8 cellular contexts compared by ENCODE assay signal in the genomic region with DNA sequence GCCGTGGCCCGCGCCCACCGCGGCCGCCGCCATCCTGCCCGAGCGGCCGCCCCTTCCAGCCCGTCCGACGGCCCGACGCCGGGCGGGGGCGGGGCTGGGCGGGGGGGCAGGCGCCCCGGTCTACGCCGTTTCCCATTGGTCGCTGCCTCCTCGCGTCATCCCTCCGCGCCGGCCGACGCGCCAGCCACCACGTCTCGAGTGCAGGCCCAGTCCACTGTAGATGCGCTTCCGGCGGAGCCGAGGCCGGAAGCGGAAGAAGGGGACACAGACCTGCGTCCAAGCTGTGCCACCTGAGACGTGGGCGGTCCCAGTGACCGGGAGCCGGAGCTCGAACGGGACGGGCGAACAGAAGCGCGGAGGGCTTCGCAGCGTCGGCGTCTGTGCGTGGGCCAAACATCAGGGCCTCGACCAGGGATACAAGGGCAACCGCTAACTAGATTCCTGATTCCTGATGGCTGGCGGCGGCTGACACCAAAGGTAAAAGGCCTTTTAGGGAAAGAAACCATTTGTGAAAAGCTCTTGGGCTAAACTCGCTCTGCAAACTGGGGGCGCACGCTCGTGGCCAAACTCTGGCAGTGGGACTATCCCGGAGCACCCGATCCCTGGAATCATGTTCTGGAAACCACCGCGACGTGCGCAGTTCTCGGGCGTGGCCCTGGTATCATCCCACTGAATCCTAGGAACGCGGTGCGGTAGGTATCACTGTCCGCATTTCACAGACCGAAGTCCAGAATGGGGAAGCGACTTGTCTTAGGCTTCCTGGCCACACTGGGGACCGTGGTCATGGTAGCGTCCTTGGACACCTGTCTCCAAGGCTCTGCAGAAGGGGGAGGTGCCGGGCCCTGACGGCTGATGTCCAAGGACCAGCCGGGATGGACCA. TPM values are rescaled to one million over a fixed set of nuclear protein-coding genes. Genes with fewer than 3 reads are reported as not detected.
A peak's percentile ranks its signal among the peaks of the same experiment; 100 is the strongest.
DNase-seq lines count a peak whose midpoint lies in the region; ATAC-seq, FAIRE-seq and TF ChIP-seq lines count a peak whose summit lies in the region.

A gene (minus strand): TSS at position 84 of the 880 bp plus-strand sequence. CDS start 51 bp downstream, at position 33.

- peak within 1 kb of the TSS; percentile 49 for H3K56ac ChIP-seq in H1 (replicated peaks; ENCODE audit: insufficient read length, low read depth, low read length)

- H3K14ac ChIP-seq in H1 (ENCODE audit: insufficient read length), result no peak within 1 kb of the TSS
- H3K14ac ChIP-seq in mesenchymal stem cell (ENCODE audit: low read length in 2 of 2), result peak within 1 kb of the TSS; percentile 76 to 98

- peak within 1 kb of the TSS; percentile 94 for H3K4me3 Mint-ChIP-seq in activated CD8-positive, alpha-beta memory T cell treated with anti-CD3 and anti-CD28 coated beads, Interleukin-2, amount 10 ng/mL, durations not matched to agents 7 days and 5 days

- no peak for TF ChIP-seq CTCF in H1 (IDR thresholded peaks at IDR 0.05; ENCODE audit: control extremely low read depth in 1 of 3, insufficient read depth in 1 of 3, low read depth in 1 of 3, low read length in 3 of 3)

- H3K9me3 Mint-ChIP-seq in activated CD8-positive, alpha-beta memory T cell treated with anti-CD3 and anti-CD28 coated beads, Interleukin-2, amount 10 ng/mL, durations not matched to agents 7 days and 5 days (ENCODE audit: low read depth), result no peaks in the 10 kb centered on the region

- in situ Hi-C loops in Caki2 (cut with HindIII; ENCODE audit: low pct_unique_long_range_greater_than_20kb, low sequenced_read_pairs), result no loop called here

- no peak within 1 kb of the TSS for H2AK5ac ChIP-seq in H1 (ENCODE audit: low read depth, low read length)
- H2AK5ac ChIP-seq in mesenchymal stem cell (ENCODE audit: low read length, severe bottlenecking), result no peak within 1 kb of the TSS

- peak within 1 kb of the TSS; percentile 94 to 95 for H3K4me2 ChIP-seq in H1 (ENCODE audit: insufficient read depth in 1 of 2, low read depth in 2 of 2, low read length in 2 of 2)
- peak within 1 kb of the TSS; percentile 92 for H3K4me2 ChIP-seq in mesenchymal stem cell (ENCODE audit: low read length, poor library complexity, severe bottlenecking)

- peak; percentile 82 for ATAC-seq in GM21381 (IDR thresholded peaks at IDR 0.05; ENCODE audit: unreplicated experiment)
- ATAC-seq in activated CD8-positive, alpha-beta memory T cell treated with anti-CD3 and anti-CD28 coated beads, Interleukin-2, amount 10 ng/mL, durations not matched to agents 7 days and 5 days, result peak; percentile 94

- peaks cover 4 to 15% of the 10 kb centered on the region in 2 experiments for H4K20me1 ChIP-seq in H1 (replicated peaks in 1 of 2; ENCODE audit: control insufficient read depth in 1 of 2, insufficient read depth in 2 of 2, low read length in 2 of 2)

- H2AFZ ChIP-seq in H1 (ENCODE audit: low read length), result peak within 1 kb of the TSS; percentile 75; the same call in 1 of the 2 replicates
- peak within 1 kb of the TSS; percentile 94 for H2AFZ ChIP-seq in mesenchymal stem cell (ENCODE audit: low read depth, low read length)

- no peaks in the 10 kb centered on the region for H3K9me3 ChIP-seq in NT2/D1 (ENCODE audit: insufficient read depth, low read length)
- no peaks in the 10 kb centered on the region for H3K9me3 ChIP-seq in H1 (ENCODE audit: insufficient read depth in 2 of 2, low read depth in 1 of 2, low read length in 1 of 2)
- no peaks in the 10 kb centered on the region for H3K9me3 ChIP-seq in mesenchymal stem cell (ENCODE audit: control insufficient read depth, low read length)

- peak within 1 kb of the TSS; percentile 46 for H4K5ac ChIP-seq in H1 (ENCODE audit: insufficient read length, low read depth, low read length)

- H3K27ac ChIP-seq in H1 (ENCODE audit: low read depth, low read length) (peak within 1 kb of the TSS; percentile 43; the same call in 1 of the 2 replicates), mesenchymal stem cell (ENCODE audit: low read length, poor library complexity, severe bottlenecking) (peak within 1 kb of the TSS; percentile 85)

- H3K4ac ChIP-seq in H1 (replicated peaks; ENCODE audit: insufficient read length, low read depth, low read length) (peak within 1 kb of the TSS; percentile 58), mesenchymal stem cell (ENCODE audit: low read depth in 1 of 2, low read length in 2 of 2) (peak within 1 kb of the TSS; percentile 47 to 77)

- no peak within 1 kb of the TSS for H2BK20ac ChIP-seq in H1 (ENCODE audit: low read length)

- POLR2A ChIA-PET in H1 (lab: Charles Lee; ENCODE audit: partially characterized antibody), result interaction anchor here (1.0 to 6.6 kb wide), 11 partner anchors 10 to 88 kb away, joined by 3 to 58 read pairs (median 6); a partner anchor contains a TSS

- H3K23ac ChIP-seq in H1 (ENCODE audit: insufficient read length) (no peak within 1 kb of the TSS), mesenchymal stem cell (ENCODE audit: low read length in 2 of 2) (peak within 1 kb of the TSS in 1 of 2 experiments; percentile 97)

- peak within 1 kb of the TSS; percentile 100 for H3K4me3 ChIP-seq in NT2/D1 (ENCODE audit: insufficient read length, low read depth)
- H3K4me3 ChIP-seq in H1 (ENCODE audit: extremely low read depth in 1 of 4, insufficient read depth in 2 of 4, low read depth in 3 of 4, low read length in 4 of 4), result peak within 1 kb of the TSS; percentile 82 to 98 (median 88)
- H3K4me3 ChIP-seq in mesenchymal stem cell (ENCODE audit: insufficient read depth in 1 of 2, low read depth in 1 of 2, low read length in 2 of 2), result peak within 1 kb of the TSS; percentile 97 to 100

- peaks cover 27% of the 10 kb centered on the region for H3K36me3 Mint-ChIP-seq in activated CD8-positive, alpha-beta memory T cell treated with anti-CD3 and anti-CD28 coated beads, Interleukin-2, amount 10 ng/mL, durations not matched to agents 7 days and 5 days

- no peaks in the 10 kb centered on the region for H3K27me3 Mint-ChIP-seq in activated CD8-positive, alpha-beta memory T cell treated with anti-CD3 and anti-CD28 coated beads, Interleukin-2, amount 10 ng/mL, durations not matched to agents 7 days and 5 days

- peaks cover 71% of the 10 kb centered on the region for H3K36me3 ChIP-seq in NT2/D1 (ENCODE audit: insufficient read depth, insufficient read length, low read length)
- H3K36me3 ChIP-seq in H1 (ENCODE audit: control insufficient read depth in 2 of 4, insufficient read depth in 4 of 4, low read length in 3 of 4), result peaks cover 0 to 22% (median 7%) of the 10 kb centered on the region in 4 experiments; a peak in 6 of 8 replicates
- peaks cover 59 to 67% of the 10 kb centered on the region in 2 experiments for H3K36me3 ChIP-seq in mesenchymal stem cell (ENCODE audit: control insufficient read depth in 1 of 2, insufficient read depth in 2 of 2, low read depth in 1 of 2, low read length in 2 of 2)

- H3K18ac ChIP-seq in H1 (ENCODE audit: extremely low read depth, low read length) (no peak within 1 kb of the TSS), mesenchymal stem cell (ENCODE audit: low read depth in 1 of 2, low read length in 2 of 2) (peak within 1 kb of the TSS; percentile 91)

- TF ChIP-seq RAD21 in H1 (IDR thresholded peaks at IDR 0.05 in 1 of 2, conservative IDR thresholded peaks at IDR 0.05 in 1 of 2; ENCODE audit: low read depth in 2 of 2, low read length in 2 of 2), result no peak; a peak in 1 of 4 replicates

- peaks cover 0 to 46% of the 10 kb centered on the region in 2 experiments; a peak in 3 of 4 replicates for H3K79me2 ChIP-seq in H1 (ENCODE audit: control insufficient read depth in 1 of 2, insufficient read depth in 2 of 2, low read length in 2 of 2)

- DNase-seq in Caki2 (ENCODE audit: low read depth) (peak; percentile 94), HTR-8/SVneo (ENCODE audit: insufficient read length, low spot score) (peak; percentile 100), NT2/D1 (ENCODE audit: low read depth, low spot score) (peak; percentile 94), H1 (ENCODE audit: low read depth in 1 of 2, low spot score in 2 of 2) (peak; percentile 90 to 93), mesenchymal stem cell (peak; percentile 96)
- peak; percentile 95 for DNase-seq in activated CD8-positive, alpha-beta memory T cell treated with anti-CD3 and anti-CD28 coated beads, Interleukin-2, amount 10 ng/mL, durations not matched to agents 7 days and 5 days
- DNase-seq in stimulated activated CD8-positive, alpha-beta memory T cell treated with anti-CD3 and anti-CD28 coated beads, Interleukin-12 subunit alpha, Interleukin-12 subunit beta, amount 100 ng/mL, for 24 hours (ENCODE audit: extremely low read depth), result peak; percentile 71

- peaks cover 64% of the 10 kb centered on the region for H3K4me1 Mint-ChIP-seq in activated CD8-positive, alpha-beta memory T cell treated with anti-CD3 and anti-CD28 coated beads, Interleukin-2, amount 10 ng/mL, durations not matched to agents 7 days and 5 days

- H2BK12ac ChIP-seq in H1 (ENCODE audit: low read depth, low read length) (no peak within 1 kb of the TSS), mesenchymal stem cell (ENCODE audit: low read length in 2 of 2) (peak within 1 kb of the TSS; percentile 2 to 31)

- H3K23me2 ChIP-seq in H1 (ENCODE audit: low read depth, low read length), result peaks cover 9% of the 10 kb centered on the region; the same call in 1 of the 2 replicates

- H2BK120ac ChIP-seq in H1 (replicated peaks; ENCODE audit: low read depth, low read length) (no peak within 1 kb of the TSS), mesenchymal stem cell (ENCODE audit: low read depth, low read length) (peak within 1 kb of the TSS; percentile 29)

- H3K27ac Mint-ChIP-seq in activated CD8-positive, alpha-beta memory T cell treated with anti-CD3 and anti-CD28 coated beads, Interleukin-2, amount 10 ng/mL, durations not matched to agents 7 days and 5 days, result peak within 1 kb of the TSS; percentile 89

- H4K91ac ChIP-seq in H1 (replicated peaks; ENCODE audit: insufficient read length, low read length) (peak within 1 kb of the TSS; percentile 91), mesenchymal stem cell (ENCODE audit: low read length) (peak within 1 kb of the TSS; percentile 89)

- H2BK5ac ChIP-seq in H1 (ENCODE audit: low read depth, low read length), result peak within 1 kb of the TSS; percentile 35; the same call in 1 of the 2 replicates
- H2BK5ac ChIP-seq in mesenchymal stem cell (ENCODE audit: low read depth, low read length, poor library complexity, severe bottlenecking), result no peak within 1 kb of the TSS

- FAIRE-seq in HTR-8/SVneo (lab: Jason Lieb, UNC) (peak; percentile 96), H1 (lab: Jason Lieb, UNC) (no peak)

- peaks cover 18% of the 10 kb centered on the region for H3K4me1 ChIP-seq in NT2/D1 (ENCODE audit: insufficient read depth, insufficient read length)
- peaks cover 0 to 6% (median 3%) of the 10 kb centered on the region in 4 experiments; a peak in 5 of 7 replicates for H3K4me1 ChIP-seq in H1 (replicated peaks in 1 of 4; ENCODE audit: control insufficient read depth in 3 of 4, insufficient read depth in 4 of 4, low read length in 3 of 4)
- H3K4me1 ChIP-seq in mesenchymal stem cell (ENCODE audit: control insufficient read depth, insufficient read depth, low read depth, low read length), result peaks cover 32% of the 10 kb centered on the region

- WGBS in H1 (ENCODE audit: extremely low coverage in 1 of 2, insufficient coverage in 1 of 2, insufficient read length in 1 of 2, insufficient replicate concordance in 2 of 2, low coverage in 1 of 2, low lambda C conversion rate in 2 of 2, missing lambda C conversion rate in 1 of 2), 2 experiments, result 2% methylated on average over 51 of the region's 83 CpGs; no CpG with 5 or more reads in 1 of the 2 experiments
- under 1% methylated on average over 82 of the region's 83 CpGs for WGBS in mesenchymal stem cell

- H3K27me3 ChIP-seq in NT2/D1 (ENCODE audit: insufficient read depth, insufficient read length) (no peaks in the 10 kb centered on the region), H1 (replicated peaks in 1 of 4; ENCODE audit: control insufficient read depth in 3 of 4, extremely low read depth in 1 of 4, insufficient read depth in 3 of 4, low read length in 3 of 4) (no peaks in the 10 kb centered on the region), mesenchymal stem cell (ENCODE audit: control insufficient read depth in 1 of 2, insufficient read depth in 1 of 2, low read length in 2 of 2) (no peaks in the 10 kb centered on the region)

- CTCF ChIA-PET in activated CD8-positive, alpha-beta memory T cell treated with anti-CD3 and anti-CD28 coated beads, Interleukin-2, amount 10 ng/mL, durations not matched to agents 7 days and 5 days (lab: Charles Lee), result interaction anchor here (1.2 to 2.4 kb wide), 4 partner anchors 11 to 55 kb away, joined by 3 to 13 read pairs (median 8); a partner anchor contains a TSS
- CTCF ChIA-PET in H1 (lab: Charles Lee; ENCODE audit: partially characterized antibody), result interaction anchor here (1.0 kb wide), 1 partner anchor 76 kb away, joined by 4 read pairs; a partner anchor contains a TSS

- H3K9ac ChIP-seq in NT2/D1 (ENCODE audit: insufficient read length, low read depth), result peak within 1 kb of the TSS; percentile 99
- H3K9ac ChIP-seq in H1 (replicated peaks in 1 of 4; ENCODE audit: extremely low read depth in 1 of 4, low read depth in 3 of 4, low read length in 3 of 4), result peak within 1 kb of the TSS; percentile 78 to 82 (median 80)
- H3K9ac ChIP-seq in mesenchymal stem cell (ENCODE audit: low read length), result peak within 1 kb of the TSS; percentile 98

- peak in 1 of 2 experiments; percentile 80; a peak in 2 of 3 replicates for TF ChIP-seq POLR2A in H1 (IDR thresholded peaks at IDR 0.05; ENCODE audit: control extremely low read depth in 1 of 2, low read depth in 2 of 2, low read length in 2 of 2)

- H4K8ac ChIP-seq in H1 (ENCODE audit: extremely low read depth, insufficient read depth, low read length) (peak within 1 kb of the TSS; percentile 95), mesenchymal stem cell (ENCODE audit: low read length) (peak within 1 kb of the TSS; percentile 94)

- H2BK15ac ChIP-seq in H1 (ENCODE audit: low read length), result no peak within 1 kb of the TSS
- peak within 1 kb of the TSS; percentile 33 for H2BK15ac ChIP-seq in mesenchymal stem cell (ENCODE audit: low read depth, poor library complexity, severe bottlenecking)

- no peak for TF ChIP-seq EP300 in H1 (IDR thresholded peaks at IDR 0.05; ENCODE audit: borderline replicate concordance in 1 of 2, low read depth in 2 of 2, low read length in 2 of 2)

- H3K79me1 ChIP-seq in H1 (ENCODE audit: low read depth, low read length), result peaks cover 21% of the 10 kb centered on the region
- H3K79me1 ChIP-seq in mesenchymal stem cell (replicated peaks; ENCODE audit: low read length, poor library complexity, severe bottlenecking), result peaks cover 21% of the 10 kb centered on the region

RNA-seq across cellular contexts. Expression of the gene that starts here (rescaled TPM):
- 28.4 and 36.5 TPM in 2 replicates for total RNA-seq in Caki2 (2014; rRNA removed; shearing (Covaris generic); ENCODE audit: low replicate concordance)
- total RNA-seq in activated CD8-positive, alpha-beta memory T cell treated with anti-CD3 and anti-CD28 coated beads, Interleukin-2, amount 10 ng/mL, durations not matched to agents 7 days and 5 days, result 10 to 100 TPM; 46.2 to 46.3 TPM
- total RNA-seq in H1 (2021; fragmentation: NEBNext Ultra II Directional; extraction: Animal tissue kit (Norgen Biotek cat#: 25700)), result 26.0 and 28.5 TPM in 2 replicates
- polyA plus RNA-seq in H1 (2011; rRNA removed), result 31.2 and 31.9 TPM in 2 replicates
- polyA plus RNA-seq in H1 (2011; cell fraction: cytosol; rRNA removed), result 19.0 TPM
- 47.0 TPM for polyA plus RNA-seq in H1 (2011; cell fraction: nucleus; rRNA removed)
- polyA plus RNA-seq in H1 (2012, experiment 1 of 2), result 17.7 to 21.3 TPM (median 20.5 TPM) in 4 replicates
- 15.8 TPM for polyA plus RNA-seq in H1 (2012, experiment 2 of 2)
- 36.8 TPM for polyA plus RNA-seq in H1 (2013, experiment 1 of 2)
- polyA plus RNA-seq in H1 (2013, experiment 2 of 2), result 43.2 TPM
- 52.9 and 53.8 TPM in 2 replicates for polyA minus RNA-seq in H1 (2011; rRNA and poly(A)+ RNA removed)
- polyA minus RNA-seq in H1 (2011; cell fraction: cytosol; rRNA and poly(A)+ RNA removed), result 20.4 TPM
- 24.4 TPM for polyA minus RNA-seq in H1 (2011; cell fraction: nucleus; rRNA and poly(A)+ RNA removed)
- polyA plus RNA-seq in mesenchymal stem cell (2013, experiment 1 of 2), result 65.2 TPM
- 65.7 TPM for polyA plus RNA-seq in mesenchymal stem cell (2013, experiment 2 of 2)

Comparison
In these comparisons a context has a peak if more than half of its experiments do, and no peak if none do; other contexts are left out.
1. Peak in every context shown above with its lines: DNase-seq, ATAC-seq, H3K4me3 ChIP-seq and H3K27ac ChIP-seq.